Comparison of ENCODE assay signal across 13 cellular contexts in genomic region chr10:91683976-91684375, GRCh38. TPM values are rescaled to one million over a fixed set of nuclear protein-coding genes. Genes with fewer than 3 reads are reported as not detected.
DNase-seq lines count a peak whose midpoint lies in the region; ATAC-seq, FAIRE-seq and TF ChIP-seq lines count a peak whose summit lies in the region.
"Had no signal": no experiment of that assay in that cellular context is flagged by ENCODE, and none has a peak within 500 bp of the region (broad histone marks: within the 10 kb centered on the region; RNA-seq: fewer than 3 reads in every experiment).

No MANE protein-coding gene starts in this region.

- peak overlapping the region; percentile 76 for H3K27ac Mint-ChIP-seq in HFFc6
- H3K27ac Mint-ChIP-seq: activated naive CD8-positive, alpha-beta T cell treated with anti-CD3 and anti-CD28 coated beads for 36 hours; T-cell had no signal

- H3K36me3 ChIP-seq in adipocyte (ENCODE audit: control insufficient read depth, insufficient read depth, low read length, severe bottlenecking): no peaks in the 10 kb centered on the region
- H3K36me3 ChIP-seq: pancreas had no signal

- TF ChIP-seq CTCF in HFFc6 (IDR thresholded peaks at IDR 0.05) (no peak), foreskin keratinocyte (conservative IDR thresholded peaks at IDR 0.05) (no peak)

- no peak overlapping the region for H3K27ac ChIP-seq in foreskin keratinocyte
- H3K27ac ChIP-seq: pancreas had no signal

- H3K9ac ChIP-seq in adipocyte (ENCODE audit: low read length): no peak overlapping the region

- FAIRE-seq in urothelium cell line (lab: Jason Lieb, UNC): no peak
- FAIRE-seq: pancreas had no signal

- H3K27me3 ChIP-seq in adipocyte (replicated peaks; ENCODE audit: control insufficient read depth, insufficient read depth, low read length) (no peaks in the 10 kb centered on the region), foreskin keratinocyte (no peaks in the 10 kb centered on the region)
- H3K27me3 ChIP-seq: pancreas had no signal

- H3K36me3 Mint-ChIP-seq in HFFc6 (ENCODE audit: low read depth): no peaks in the 10 kb centered on the region
- H3K36me3 Mint-ChIP-seq: activated naive CD8-positive, alpha-beta T cell treated with anti-CD3 and anti-CD28 coated beads for 36 hours; T-cell had no signal

- H3K4me1 Mint-ChIP-seq in HFFc6 (ENCODE audit: low read depth): peaks cover 82% of the 10 kb centered on the region
- H3K4me1 Mint-ChIP-seq: activated naive CD8-positive, alpha-beta T cell treated with anti-CD3 and anti-CD28 coated beads for 36 hours; T-cell had no signal

- H3K4me1 ChIP-seq in adipocyte (ENCODE audit: control insufficient read depth, insufficient read depth, low read length) (peaks cover 14% of the 10 kb centered on the region), foreskin keratinocyte (peaks cover 20% of the 10 kb centered on the region)
- H3K4me1 ChIP-seq: pancreas had no signal

- no peak overlapping the region for H3K4me3 ChIP-seq in adipocyte (ENCODE audit: low read length)
- H3K4me3 ChIP-seq: pancreas had no signal

- H3K9me3 Mint-ChIP-seq in HFFc6: no peaks in the 10 kb centered on the region
- H3K9me3 Mint-ChIP-seq: activated naive CD8-positive, alpha-beta T cell treated with anti-CD3 and anti-CD28 coated beads for 36 hours; T-cell had no signal

- H3K9me3 ChIP-seq in adipocyte (ENCODE audit: control insufficient read depth, low read length): no peaks in the 10 kb centered on the region
- H3K9me3 ChIP-seq: pancreas had no signal

- ATAC-seq in foreskin keratinocyte: peak; percentile 95
- no peak for ATAC-seq in HG03159 (IDR thresholded peaks at IDR 0.05; ENCODE audit: unreplicated experiment)
- ATAC-seq in HG03196 (IDR thresholded peaks at IDR 0.05; ENCODE audit: unreplicated experiment): no peak
- ATAC-seq: pancreas, T-cell had no signal

- peak; percentile 92 for DNase-seq in HFFc6
- peak; percentile 60 for DNase-seq in adipocyte (ENCODE audit: low read depth)
- DNase-seq in foreskin keratinocyte: peak; percentile 96 to 99
- DNase-seq in urothelium cell line (ENCODE audit: low spot score): peak; percentile 38
- no peak for DNase-seq in NCI-H1105 (lab: John Stamatoyannopoulos, UW)
- DNase-seq: activated naive CD8-positive, alpha-beta T cell treated with anti-CD3 and anti-CD28 coated beads for 36 hours; GDM1; left cardiac atrium; NCI-H748 treated with DMSO at 0.1 percent for 48 hours; pancreas; T-cell had no signal

- H3K27me3 Mint-ChIP-seq in HFFc6 (ENCODE audit: insufficient read depth): no peaks in the 10 kb centered on the region
- H3K27me3 Mint-ChIP-seq: activated naive CD8-positive, alpha-beta T cell treated with anti-CD3 and anti-CD28 coated beads for 36 hours had no signal

- peak overlapping the region; percentile 65 for H3K4me3 Mint-ChIP-seq in HFFc6
- H3K4me3 Mint-ChIP-seq: activated naive CD8-positive, alpha-beta T cell treated with anti-CD3 and anti-CD28 coated beads for 36 hours; T-cell had no signal

RNA-seq across cellular contexts. Expression of gene PPP1R3C, which starts 51.1 kb away (rescaled TPM):
- total RNA-seq in HFFc6 (2021; fragmentation: NEBNext Ultra II Directional; extraction: Animal tissue kit (Norgen Biotek cat#: 25700)): 10 to 100 TPM; 33.7 to 66.0 (median 39.9) TPM
- total RNA-seq in foreskin keratinocyte: 0.85 and 2.2 TPM in 2 replicates
- polyA plus RNA-seq in foreskin keratinocyte: 0.43 and 0.87 TPM in 2 replicates

Comparison
In these comparisons a context has a peak if more than half of its experiments do, and no peak if none do; other contexts are left out.
1. RNA of gene PPP1R3C, which starts 51.1 kb away (total RNA-seq): 33.7 to 66.0 TPM in HFFc6; 0.85 to 2.2 TPM in foreskin keratinocyte; every median in the first group is over 10 times any median in the second.